Comparison of ENCODE assay signal across 17 cellular contexts in genomic region chr3:13530241-13531009, GRCh38. TPM values are rescaled to one million over a fixed set of nuclear protein-coding genes. Genes with fewer than 3 reads are reported as not detected.
"Had no signal": no experiment of that assay in that cellular context is flagged by ENCODE, and none has a peak within 500 bp of the region (broad histone marks: within the 10 kb centered on the region; RNA-seq: fewer than 3 reads in every experiment).

No MANE protein-coding gene starts in this region.

- H3K4me3 ChIP-seq: lower lobe of right lung, pancreas, SJSA1, transverse colon had no signal

- H3K4me1 Mint-ChIP-seq: natural killer cell had no signal

- H3K27ac Mint-ChIP-seq: activated naive CD4-positive, alpha-beta T cell treated with anti-CD3 and anti-CD28 coated beads, Interleukin-2, amount 50 U/mL, for 72 hours; activated T-helper 1 cell treated with anti-CD3 and anti-CD28 coated beads, Interleukin-12 subunit alpha, Interleukin-12 subunit beta, Interleukin-2, Interleukin-4 antibody, amounts not matched to agents 30 ng/mL and 10 ng/mL and 1 ng/mL, durations not matched to agents 14 hours and 24 hours and 36 hours; natural killer cell had no signal

- H3K4me1 ChIP-seq: lower lobe of right lung, pancreas, transverse colon had no signal

- H3K4me3 Mint-ChIP-seq: activated T-helper 1 cell treated with anti-CD3 and anti-CD28 coated beads, Interleukin-12 subunit alpha, Interleukin-12 subunit beta, Interleukin-2, Interleukin-4 antibody, amounts not matched to agents 30 ng/mL and 10 ng/mL and 1 ng/mL, durations not matched to agents 14 hours and 24 hours and 36 hours; effector memory CD8-positive, alpha-beta T cell; natural killer cell had no signal

- H3K27me3 ChIP-seq: pancreas, SJSA1, transverse colon had no signal

- ATAC-seq: activated naive CD4-positive, alpha-beta T cell treated with anti-CD3 and anti-CD28 coated beads, Interleukin-2, amount 50 U/mL, for 72 hours; effector memory CD8-positive, alpha-beta T cell; lower lobe of right lung; natural killer cell; pancreas; stimulated activated naive CD8-positive, alpha-beta T cell treated with anti-CD3 and anti-CD28 coated beads, Interleukin-15, Interleukin-2, amounts not matched to agents 100 U/mL and 50 U/mL, for 24 hours had no signal

- H3K36me3 ChIP-seq: lower lobe of right lung, pancreas, SJSA1, transverse colon, WERI-Rb-1 had no signal

- H3K36me3 Mint-ChIP-seq: activated naive CD4-positive, alpha-beta T cell treated with anti-CD3 and anti-CD28 coated beads, Interleukin-2, amount 50 U/mL, for 72 hours; natural killer cell had no signal

- H3K27ac ChIP-seq: lower lobe of right lung, pancreas, SJSA1, transverse colon, WERI-Rb-1 had no signal

- DNase-seq: activated CD4-positive, alpha-beta T cell treated with anti-CD3 and anti-CD28 coated beads for 1 hour; activated gamma-delta T cell treated with Interleukin-2 at 50 U/mL for 16 hours; dermis blood vessel endothelial cell; effector memory CD8-positive, alpha-beta T cell; foreskin fibroblast; head of caudate nucleus; lower lobe of right lung; natural killer cell; pancreas; stimulated activated naive CD8-positive, alpha-beta T cell treated with anti-CD3 and anti-CD28 coated beads, Interleukin-15, Interleukin-2, amounts not matched to agents 100 U/mL and 50 U/mL, for 24 hours; substantia nigra; T-helper 2 cell; transverse colon; WERI-Rb-1 had no signal

- H3K9me3 Mint-ChIP-seq: activated naive CD4-positive, alpha-beta T cell treated with anti-CD3 and anti-CD28 coated beads, Interleukin-2, amount 50 U/mL, for 72 hours; activated T-helper 1 cell treated with anti-CD3 and anti-CD28 coated beads, Interleukin-12 subunit alpha, Interleukin-12 subunit beta, Interleukin-2, Interleukin-4 antibody, amounts not matched to agents 30 ng/mL and 10 ng/mL and 1 ng/mL, durations not matched to agents 14 hours and 24 hours and 36 hours; effector memory CD8-positive, alpha-beta T cell; natural killer cell had no signal

- H3K9me3 ChIP-seq: lower lobe of right lung, pancreas, SJSA1, transverse colon had no signal

RNA-seq across cellular contexts. Expression of gene FBLN2, which starts 18.5 kb away (rescaled TPM):
- total RNA-seq: activated naive CD4-positive, alpha-beta T cell treated with anti-CD3 and anti-CD28 coated beads, Interleukin-2, amount 50 U/mL, for 72 hours; activated T-helper 1 cell treated with anti-CD3 and anti-CD28 coated beads, Interleukin-12 subunit alpha, Interleukin-12 subunit beta, Interleukin-2, Interleukin-4 antibody, amounts not matched to agents 30 ng/mL and 10 ng/mL and 1 ng/mL, durations not matched to agents 14 hours and 24 hours and 36 hours had no signal
